ENCODE assay signal across 13 cellular contexts in the genomic region with DNA sequence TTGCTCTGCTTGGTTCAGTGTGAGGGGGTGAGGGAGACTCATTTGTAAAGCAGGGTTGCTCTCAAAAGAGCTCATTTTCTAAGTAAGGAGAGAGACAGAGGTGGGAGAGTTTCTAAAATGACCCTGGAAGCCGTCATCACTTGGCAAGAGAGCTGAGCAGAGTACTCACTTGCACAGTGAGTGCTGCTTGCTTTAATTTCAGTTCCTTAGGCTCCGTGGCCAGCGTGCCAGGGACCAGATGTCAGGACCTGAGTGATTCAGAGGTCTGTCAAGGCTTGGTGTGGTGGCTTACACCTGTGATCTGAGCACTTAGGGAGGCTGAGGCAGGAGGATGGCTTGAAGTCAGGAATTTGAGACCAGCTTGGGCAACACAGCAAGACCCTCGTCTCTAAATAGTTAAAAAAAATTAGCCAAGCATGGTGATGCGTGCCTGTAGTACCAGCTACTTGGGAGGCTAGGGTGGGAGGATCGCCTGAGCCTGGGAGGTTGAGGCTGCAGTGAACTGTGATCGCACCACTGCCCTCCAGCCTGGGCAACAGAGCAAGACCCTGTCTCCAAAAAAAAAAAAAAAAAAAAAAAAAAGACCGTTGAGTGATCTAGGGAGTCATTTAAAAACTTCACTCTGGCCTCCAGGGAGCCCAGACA. TPM values are rescaled to one million over a fixed set of nuclear protein-coding genes. Genes with fewer than 3 reads are reported as not detected.
DNase-seq lines count a peak whose midpoint lies in the region; ATAC-seq and TF ChIP-seq lines count a peak whose summit lies in the region.
"Had no signal": no experiment of that assay in that cellular context is flagged by ENCODE, and none has a peak within 500 bp of the region (broad histone marks: within the 10 kb centered on the region; RNA-seq: fewer than 3 reads in every experiment).

No MANE protein-coding gene starts in this region.

- H3K79me2 ChIP-seq in OCI-LY7 (ENCODE audit: insufficient read depth, low read depth, low read length), result no peaks in the 10 kb centered on the region
- H3K79me2 ChIP-seq: parathyroid adenoma had no signal

- H3K4me3 ChIP-seq in OCI-LY7 (ENCODE audit: low read depth, low read length, poor library complexity, severe bottlenecking), result no peak overlapping the region

- no peaks in the 10 kb centered on the region for H4K20me1 ChIP-seq in OCI-LY7 (ENCODE audit: insufficient read depth, low read length)

- intact Hi-C loops in OCI-LY7 (cut with micrococcal nuclease; ENCODE audit: unreplicated experiment), result no loop called here

- H3K27ac Mint-ChIP-seq in activated T-cell treated with anti-CD3 and anti-CD28 coated beads, Interleukin-2, amount 50 U/mL, for 72 hours, result peak overlapping the region; percentile 74
- H3K27ac Mint-ChIP-seq in effector memory CD8-positive, alpha-beta T cell, result peak overlapping the region; percentile 95 to 96

- CTCF ChIA-PET in OCI-LY7 (lab: Charles Lee; ENCODE audit: unreplicated experiment), result interaction anchor here (0.7 kb wide), 1 partner anchor 54 kb away, joined by 4 read pairs; no protein-coding TSS in a partner anchor

- no peak overlapping the region for H3K27ac ChIP-seq in OCI-LY7 (ENCODE audit: low read depth, low read length, poor library complexity, severe bottlenecking)

- no peaks in the 10 kb centered on the region for H3K9me2 ChIP-seq in OCI-LY7 (ENCODE audit: insufficient read depth, low read length)

- H3K4me1 Mint-ChIP-seq in activated T-cell treated with anti-CD3 and anti-CD28 coated beads, Interleukin-2, amount 50 U/mL, for 72 hours (ENCODE audit: low read depth), result peaks cover 28% of the 10 kb centered on the region
- H3K4me1 Mint-ChIP-seq in effector memory CD8-positive, alpha-beta T cell (ENCODE audit: low read depth in 2 of 2), result peaks cover 21 to 24% of the 10 kb centered on the region in 2 donors

- no peak for DNase-seq in activated T-cell treated with anti-CD3 and anti-CD28 coated beads, Interleukin-2, amount 50 U/mL, for 72 hours
- DNase-seq in activated T-cell treated with anti-CD3 and anti-CD28 coated beads, Interleukin-2, amount 50 U/mL, for 1 hour, result no peak
- DNase-seq in OCI-LY7 (ENCODE audit: low spot score) (no peak), putamen (ENCODE audit: low spot score) (peak; percentile 18), D341Med (ENCODE audit: low spot score) (no peak), NCI-H1417 (lab: John Stamatoyannopoulos, UW) (no peak)
- DNase-seq in effector memory CD8-positive, alpha-beta T cell, result no peak
- DNase-seq: NCI-H524 treated with DMSO at 0.1 percent for 48 hours, stomach had no signal

- peak overlapping the region; percentile 73 for H3K4me2 ChIP-seq in OCI-LY7 (ENCODE audit: low read length)

- POLR2A ChIA-PET in OCI-LY7 (lab: Charles Lee), result interaction anchor here (0.5 to 0.6 kb wide), 2 partner anchors 25 to 445 kb away, joined by 3 to 4 read pairs; no protein-coding TSS in a partner anchor

- no peak for ATAC-seq in activated T-cell treated with anti-CD3 and anti-CD28 coated beads, Interleukin-2, amount 50 U/mL, for 72 hours (replicated peaks in 1 of 2)
- no peak for ATAC-seq in effector memory CD8-positive, alpha-beta T cell (replicated peaks)
- ATAC-seq in GM21737 (IDR thresholded peaks at IDR 0.05; ENCODE audit: unreplicated experiment), result no peak

- no peaks in the 10 kb centered on the region for H3K27me3 Mint-ChIP-seq in activated T-cell treated with anti-CD3 and anti-CD28 coated beads, Interleukin-2, amount 50 U/mL, for 72 hours (ENCODE audit: low read depth)
- H3K27me3 Mint-ChIP-seq in effector memory CD8-positive, alpha-beta T cell, result no peaks in the 10 kb centered on the region

- no peak for TF ChIP-seq CTCF in OCI-LY7 (conservative IDR thresholded peaks at IDR 0.05; ENCODE audit: low read length)

- H3K36me3 Mint-ChIP-seq in activated T-cell treated with anti-CD3 and anti-CD28 coated beads, Interleukin-2, amount 50 U/mL, for 72 hours (ENCODE audit: insufficient read depth in 2 of 2), result peaks cover 0 to 3% of the 10 kb centered on the region in 2 donors
- peaks cover 6% of the 10 kb centered on the region for H3K36me3 Mint-ChIP-seq in effector memory CD8-positive, alpha-beta T cell (ENCODE audit: insufficient read depth)

- H3K4me3 Mint-ChIP-seq in activated T-cell treated with anti-CD3 and anti-CD28 coated beads, Interleukin-2, amount 50 U/mL, for 72 hours, result peak overlapping the region; percentile 98 to 99
- H3K4me3 Mint-ChIP-seq in effector memory CD8-positive, alpha-beta T cell, result peak overlapping the region; percentile 95 to 97

- peaks cover 12% of the 10 kb centered on the region; the same call in 1 of the 2 replicates for H3K36me3 ChIP-seq in OCI-LY7 (ENCODE audit: insufficient read depth, low read length)

- H3K9me3 Mint-ChIP-seq in activated T-cell treated with anti-CD3 and anti-CD28 coated beads, Interleukin-2, amount 50 U/mL, for 72 hours, result no peaks in the 10 kb centered on the region
- no peaks in the 10 kb centered on the region for H3K9me3 Mint-ChIP-seq in effector memory CD8-positive, alpha-beta T cell

- no peaks in the 10 kb centered on the region for H3K9me3 ChIP-seq in OCI-LY7 (ENCODE audit: low read length)
- H3K9me3 ChIP-seq: stomach had no signal

- peaks cover 11% of the 10 kb centered on the region for H3K4me1 ChIP-seq in OCI-LY7 (ENCODE audit: insufficient read depth, low read length, poor library complexity, severe bottlenecking)

- no peak overlapping the region for H2AFZ ChIP-seq in OCI-LY7 (ENCODE audit: low read length)

- no TSS peak for BruUV-seq in OCI-LY7 (replicated peaks; lab: Mats Ljungman, UMichigan)

RNA-seq across cellular contexts. Expression of gene ZNF205, which starts 10.7 kb away (rescaled TPM):
- under 1 TPM; 0.12 to 0.28 TPM for total RNA-seq in activated T-cell treated with anti-CD3 and anti-CD28 coated beads, Interleukin-2, amount 50 U/mL, for 72 hours
- 0.67 and 1.2 TPM in 2 replicates for total RNA-seq in OCI-LY7 (2014; rRNA removed; shearing (Covaris generic))
- total RNA-seq in OCI-LY7 (2022), result 0.30 TPM in 1 of 2 replicates, not detected in the other

RNA-seq across cellular contexts. Expression of gene ZNF213, which starts 11.8 kb away (rescaled TPM):
- total RNA-seq in activated T-cell treated with anti-CD3 and anti-CD28 coated beads, Interleukin-2, amount 50 U/mL, for 72 hours, result 10 to 100 TPM; 12.2 to 16.3 TPM
- 3.4 and 4.8 TPM in 2 replicates for total RNA-seq in OCI-LY7 (2014; rRNA removed; shearing (Covaris generic))
- total RNA-seq in OCI-LY7 (2022), result 8.5 and 9.1 TPM in 2 replicates

RNA-seq across cellular contexts. Expression of gene ZSCAN10, which starts 24.0 kb away (rescaled TPM):
- under 1 TPM; 0.28 to 0.48 TPM for total RNA-seq in activated T-cell treated with anti-CD3 and anti-CD28 coated beads, Interleukin-2, amount 50 U/mL, for 72 hours
- total RNA-seq in OCI-LY7 (2014; rRNA removed; shearing (Covaris generic)), result 0.09 TPM in 1 of 2 replicates, not detected in the other
- total RNA-seq in OCI-LY7 (2022), result 0.49 and 0.72 TPM in 2 replicates
- total RNA-seq: kidney epithelial cell, stomach had no signal

RNA-seq across cellular contexts. Expression of gene IL32, which starts 57.6 kb away (rescaled TPM):
- 1,000 to 10,000 TPM; 1,427 to 2,251 TPM for total RNA-seq in activated T-cell treated with anti-CD3 and anti-CD28 coated beads, Interleukin-2, amount 50 U/mL, for 72 hours
- total RNA-seq in OCI-LY7 (2014; rRNA removed; shearing (Covaris generic)), result not detected in 2 replicates
- not detected in 2 replicates for total RNA-seq in OCI-LY7 (2022)
- total RNA-seq: SK-MEL-5 had no signal
